In genomic region chr6:4460595-4461475, GRCh38 we compare ENCODE assay signal across 11 cellular contexts.
DNase-seq lines count a peak whose midpoint lies in the region; ATAC-seq, FAIRE-seq and TF ChIP-seq lines count a peak whose summit lies in the region.
"Had no signal": no experiment of that assay in that cellular context is flagged by ENCODE, and none has a peak within 500 bp of the region (broad histone marks: within the 10 kb centered on the region; RNA-seq: fewer than 3 reads in every experiment).

No MANE protein-coding gene starts in this region.

- intact Hi-C loops in HepG2 (cut with micrococcal nuclease; ENCODE audit: unreplicated experiment): no loop called here

- H3K36me3 ChIP-seq in HepG2 (replicated peaks in 1 of 2; ENCODE audit: control insufficient read depth in 1 of 2, insufficient read depth in 2 of 2, low read length in 2 of 2) (no peaks in the 10 kb centered on the region), skeletal muscle tissue (ENCODE audit: control insufficient read depth in 3 of 3, insufficient read depth in 3 of 3, low read length in 3 of 3) (no peaks in the 10 kb centered on the region)

- WGBS in HepG2 (ENCODE audit: low lambda C conversion rate): 28% methylated on average over 17 of the region's 21 CpGs

- TF ChIP-seq CTCF in HFF-Myc (IDR thresholded peaks at IDR 0.05; ENCODE audit: low read depth, low read length, missing control alignments) (no peak), epithelial cell of esophagus (IDR thresholded peaks at IDR 0.05; ENCODE audit: insufficient read depth, low read depth, low read length, missing control alignments) (no peak), HepG2 (CRISPR knock-in tag; IDR thresholded peaks at IDR 0.05) (no peak)

- POLR2A ChIA-PET in HepG2 (lab: Yijun Ruan, JAX): no interaction called here

- ATAC-seq in HepG2 (peak; percentile 49), GM19324 (IDR thresholded peaks at IDR 0.05; ENCODE audit: low FRiP score, unreplicated experiment) (no peak), HG02623 (IDR thresholded peaks at IDR 0.05; ENCODE audit: unreplicated experiment) (no peak)

- H4K20me1 ChIP-seq in HepG2 (ENCODE audit: insufficient read depth, low read length): no peaks in the 10 kb centered on the region

- H3K4me3 ChIP-seq in HFF-Myc (replicated peaks; ENCODE audit: low read depth, low read length) (no peak overlapping the region), epithelial cell of esophagus (ENCODE audit: low read length) (no peak overlapping the region), HepG2 (replicated peaks in 1 of 3; ENCODE audit: insufficient read depth in 1 of 3, low read depth in 2 of 3, low read length in 3 of 3) (no peak overlapping the region), skeletal muscle tissue (ENCODE audit: low read length in 3 of 3) (peak overlapping the region in 2 of 3 donors; percentile 30 to 48)
- H3K4me3 ChIP-seq: lung had no signal

- no peaks in the 10 kb centered on the region for H3K79me2 ChIP-seq in HepG2 (ENCODE audit: insufficient read depth, low read length)

- H3K4me1 ChIP-seq in HepG2 (ENCODE audit: insufficient read depth, low read length): no peaks in the 10 kb centered on the region
- H3K4me1 ChIP-seq in skeletal muscle tissue (ENCODE audit: control insufficient read depth in 3 of 3, insufficient read depth in 3 of 3, low read length in 3 of 3): peaks cover 12 to 20% (median 20%) of the 10 kb centered on the region in 3 donors

- no peak for TF ChIP-seq EP300 in HepG2 (IDR thresholded peaks at IDR 0.05; ENCODE audit: low read depth in 2 of 2, low read length in 2 of 2)
- no peak for TF ChIP-seq EP300 in HepG2 (CRISPR knock-in tag; IDR thresholded peaks at IDR 0.05; ENCODE audit: borderline replicate concordance)

- CTCF ChIA-PET in HepG2 (lab: Yijun Ruan, JAX; ENCODE audit: low intra/inter-chr PET ratio, low total read pairs): no interaction called here

- no peak overlapping the region for H3K4me2 ChIP-seq in HepG2 (ENCODE audit: low read depth, low read length)

- BruUV-seq in HepG2 (replicated peaks; lab: Mats Ljungman, UMichigan): no TSS peak

- no peaks in the 10 kb centered on the region for H3K9me3 ChIP-seq in HepG2 (ENCODE audit: low read length)
- no peaks in the 10 kb centered on the region for H3K9me3 ChIP-seq in skeletal muscle tissue (ENCODE audit: control insufficient read depth in 3 of 3, low read length in 3 of 3)

- DNase-seq in HFF-Myc (ENCODE audit: extremely low read depth, low read depth) (peak; percentile 42), epithelial cell of esophagus (ENCODE audit: low read depth) (peak; percentile 43), HepG2 (ENCODE audit: low spot score) (no peak), hepatic stellate cell (ENCODE audit: low spot score) (no peak)
- DNase-seq in stimulated activated CD4-positive, alpha-beta T cell treated with anti-CD3 and anti-CD28 coated beads, Interleukin-1b, Interleukin-23, amount 100 ng/mL, for 48 hours: no peak
- DNase-seq: activated CD4-positive, alpha-beta T cell treated with anti-CD3 and anti-CD28 coated beads, Interleukin-2, amount 50 U/mL, for 4 hours; RPMI8226 had no signal

- peaks cover 3 to 38% of the 10 kb centered on the region in 2 experiments; a peak in 4 of 5 replicates for H3K27me3 ChIP-seq in HepG2 (ENCODE audit: control insufficient read depth in 1 of 2, insufficient read depth in 2 of 2, low read length in 2 of 2)
- H3K27me3 ChIP-seq in skeletal muscle tissue (ENCODE audit: control insufficient read depth in 3 of 3, insufficient read depth in 3 of 3, low read length in 3 of 3): no peaks in the 10 kb centered on the region

- TF ChIP-seq POLR2A in HepG2 (IDR thresholded peaks at IDR 0.05; ENCODE audit: insufficient read depth in 1 of 2, low read depth in 2 of 2, low read length in 2 of 2): no peak

- in situ Hi-C loops in HepG2 (cut with HindIII; ENCODE audit: extremely low pct_ligation_motif_present, low pct_unique_long_range_greater_than_20kb): no loop called here

- H3K27ac ChIP-seq in HepG2 (ENCODE audit: extremely low read length, insufficient read depth, low read length): no peak overlapping the region
- H3K27ac ChIP-seq in skeletal muscle tissue (ENCODE audit: low read depth, low read length): peak overlapping the region; percentile 17

- TF ChIP-seq RAD21 in HepG2 (CRISPR knock-in tag; IDR thresholded peaks at IDR 0.05): no peak

- H2AFZ ChIP-seq in HepG2 (ENCODE audit: low read length): no peak overlapping the region

- no peak overlapping the region for H3K9ac ChIP-seq in HepG2 (ENCODE audit: insufficient read depth, low read depth, low read length)
- peak overlapping the region in 1 of 3 donors; percentile 58 for H3K9ac ChIP-seq in skeletal muscle tissue (ENCODE audit: low read depth in 1 of 3, low read length in 3 of 3)

- no peak for FAIRE-seq in HepG2 (lab: Jason Lieb, UNC)

TF ChIP-seq in HepG2, 621 proteins besides CTCF, POLR2A, EP300 and RAD21:
- TF ChIP-seq ZNF276 (CRISPR knock-in tag; IDR thresholded peaks at IDR 0.05; ENCODE audit: low read depth) (no peak), NKX3-1 (CRISPR knock-in tag; IDR thresholded peaks at IDR 0.05) (no peak), MTF1 (CRISPR knock-in tag; IDR thresholded peaks at IDR 0.05) (no peak), GATAD1 (CRISPR knock-in tag; IDR thresholded peaks at IDR 0.05) (no peak), PREB (CRISPR knock-in tag; IDR thresholded peaks at IDR 0.05) (no peak), TERF1 (CRISPR knock-in tag; IDR thresholded peaks at IDR 0.05) (no peak), HNF4G (IDR thresholded peaks at IDR 0.05; ENCODE audit: borderline replicate concordance, low read depth, low read length) (no peak), HNF4G (CRISPR knock-in tag; IDR thresholded peaks at IDR 0.05; ENCODE audit: borderline replicate concordance, low read depth) (no peak), ZNF713 (CRISPR knock-in tag; IDR thresholded peaks at IDR 0.05) (no peak), CHD4 (IDR thresholded peaks at IDR 0.05; ENCODE audit: borderline replicate concordance, low read length) (no peak), SMAD9 (CRISPR knock-in tag; IDR thresholded peaks at IDR 0.05) (no peak), ZNF329 (CRISPR knock-in tag; IDR thresholded peaks at IDR 0.05; ENCODE audit: low read depth) (no peak), ZNF607 (CRISPR knock-in tag; IDR thresholded peaks at IDR 0.05; ENCODE audit: borderline replicate concordance) (no peak)

Comparison
In these comparisons a context has a peak if more than half of its experiments do, and no peak if none do; other contexts are left out.
1. DNase-seq: peak in HFF-Myc (single experiment) and epithelial cell of esophagus (single experiment); none in HepG2 (single experiment), stimulated activated CD4-positive, alpha-beta T cell treated with anti-CD3 and anti-CD28 coated beads, Interleukin-1b, Interleukin-23, amount 100 ng/mL, for 48 hours (single experiment) and hepatic stellate cell (single experiment).
2. H3K4me3 ChIP-seq: peak in skeletal muscle tissue (2 of 3); none in HFF-Myc (single experiment), epithelial cell of esophagus (single experiment) and HepG2 (0 of 3).